Comparison of ENCODE assay signal across 8 cellular contexts in genomic region chr16:89922884-89923639, GRCh38. TPM values are rescaled to one million over a fixed set of nuclear protein-coding genes. Genes with fewer than 3 reads are reported as not detected.
A peak's percentile ranks its signal among the peaks of the same experiment; 100 is the strongest.
DNase-seq lines count a peak whose midpoint lies in the region; ATAC-seq and TF ChIP-seq lines count a peak whose summit lies in the region.

Gene TUBB3, plus strand, starts transcription at chr16:89923342. Its CDS starts 60 bp downstream, at chr16:89923402.

- H3K27ac ChIP-seq in SJSA1 (peak within 1 kb of the TSS; percentile 88), skin epidermis (peak within 1 kb of the TSS; percentile 61 to 95 (median 81))

- no peak for ATAC-seq in HG02571 (IDR thresholded peaks at IDR 0.05; ENCODE audit: unreplicated experiment)

- no peak for TF ChIP-seq CTCF in choroid plexus epithelial cell (conservative IDR thresholded peaks at IDR 0.05; ENCODE audit: low read depth, low read length)

- H3K4me3 ChIP-seq in SJSA1: peak within 1 kb of the TSS; percentile 76
- peak within 1 kb of the TSS; percentile 76 for H3K4me3 ChIP-seq in choroid plexus epithelial cell (ENCODE audit: low read depth, low read length)
- H3K4me3 ChIP-seq in skin epidermis: peak within 1 kb of the TSS; percentile 45 to 68 (median 50)

- peaks cover 68% of the 10 kb centered on the region for H3K4me1 ChIP-seq in SJSA1 (replicated peaks)

- DNase-seq in activated effector memory CD4-positive, alpha-beta T cell treated with anti-CD3 and anti-CD28 coated beads, Interleukin-2, amount 50 U/mL, for 16 hours: peak; percentile 76
- DNase-seq in activated effector memory CD4-positive, alpha-beta T cell treated with Interleukin-2 at 50 U/mL for 16 hours: no peak
- DNase-seq in LHCN-M2 (ENCODE audit: low read depth) (peak; percentile 78), SJSA1 (ENCODE audit: low read depth in 1 of 2, low spot score in 2 of 2) (peak; percentile 81 to 91), choroid plexus epithelial cell (ENCODE audit: low read depth) (peak; percentile 82), iris pigment epithelial cell (ENCODE audit: low read depth) (peak; percentile 84)

- peaks cover 7% of the 10 kb centered on the region; the same call in 1 of the 2 replicates for H3K36me3 ChIP-seq in SJSA1

- H3K9me3 ChIP-seq in SJSA1 (replicated peaks): peaks cover 6% of the 10 kb centered on the region; the same call in 1 of the 2 replicates

- no peaks in the 10 kb centered on the region for H3K27me3 ChIP-seq in SJSA1 (replicated peaks)

RNA-seq across cellular contexts. Expression of gene TUBB3, which starts in this region (rescaled TPM):
- 443 and 463 TPM in 2 replicates for total RNA-seq in LHCN-M2 (2014; rRNA removed)
- polyA plus RNA-seq in LHCN-M2 (2012): 383 TPM
- total RNA-seq in SJSA1 (2014; rRNA removed; shearing (Covaris generic)): 58.2 and 104 TPM in 2 replicates
